Comparison of ENCODE assay signal across 12 cellular contexts in the genomic region with DNA sequence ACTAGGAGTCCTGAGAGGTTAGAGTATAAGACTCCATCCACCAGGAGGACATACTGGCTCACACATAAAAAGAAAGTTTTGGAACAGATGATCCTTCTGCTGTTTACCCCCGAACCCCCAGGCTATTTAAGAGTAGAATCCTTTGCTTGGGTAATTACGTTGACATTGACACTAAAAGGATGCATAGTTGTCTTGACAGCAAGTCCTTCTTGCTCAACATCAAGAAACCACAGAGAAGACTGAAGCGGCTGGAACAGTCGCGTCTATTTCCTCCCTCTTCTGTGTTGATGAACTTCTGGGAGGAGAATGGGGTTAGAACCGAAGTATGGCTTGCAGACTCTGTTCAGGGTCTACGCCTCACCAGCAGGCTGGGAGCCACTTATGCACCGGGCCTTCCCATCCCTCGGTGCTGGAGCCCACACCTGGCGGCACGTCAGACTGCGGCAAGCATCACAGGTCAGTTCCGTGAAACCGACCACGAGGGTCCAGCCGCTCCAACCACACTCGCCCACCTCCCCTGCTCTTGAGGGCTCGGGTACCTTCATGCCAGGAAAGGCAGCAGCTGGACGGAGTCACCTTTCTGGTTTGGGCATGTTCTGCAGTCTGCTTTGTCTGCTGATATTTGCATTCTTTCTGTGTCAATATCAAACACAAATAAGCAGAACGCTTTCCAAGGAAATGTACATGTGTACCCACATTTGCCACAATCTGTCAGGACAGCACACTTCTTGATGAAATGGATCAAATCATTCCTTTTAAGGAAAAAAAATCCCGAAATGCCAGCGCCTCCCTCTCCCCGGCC. TPM values are rescaled to one million over a fixed set of nuclear protein-coding genes. Genes with fewer than 3 reads are reported as not detected.
DNase-seq lines count a peak whose midpoint lies in the region; ATAC-seq and TF ChIP-seq lines count a peak whose summit lies in the region.
"Had no signal": no experiment of that assay in that cellular context is flagged by ENCODE, and none has a peak within 500 bp of the region (broad histone marks: within the 10 kb centered on the region; RNA-seq: fewer than 3 reads in every experiment).

No MANE protein-coding gene starts in this region.

- ATAC-seq in GM18861 (IDR thresholded peaks at IDR 0.05; ENCODE audit: unreplicated experiment) (no peak), HG03469 (IDR thresholded peaks at IDR 0.05; ENCODE audit: unreplicated experiment) (no peak)
- ATAC-seq in natural killer cell treated with Interleukin-12 subunit alpha and Interleukin-12 subunit beta and Interleukin-15 and Interleukin-18, amount 100 ng/mL, for 72 hours = no peak
- ATAC-seq: GM23338 had no signal

- no peaks in the 10 kb centered on the region for H3K27me3 Mint-ChIP-seq in natural killer cell treated with Interleukin-12 subunit alpha and Interleukin-12 subunit beta and Interleukin-15 and Interleukin-18, amount 100 ng/mL, for 72 hours
- H3K27me3 Mint-ChIP-seq: activated naive CD4-positive, alpha-beta T cell treated with anti-CD3 and anti-CD28 coated beads, Interleukin-2, amount 50 U/mL, for 24 hours had no signal

- no peaks in the 10 kb centered on the region for H3K9me3 ChIP-seq in HEK293 (ENCODE audit: control insufficient read depth, insufficient read depth, low read depth, low read length)

- DNase-seq in NCI-H2081 treated with DMSO at 0.1 percent for 48 hours (lab: John Stamatoyannopoulos, UW) (peak; percentile 71), SKM-1 treated with dmso at 0.1 percent for 144 hours (lab: John Stamatoyannopoulos, UW; ENCODE audit: unreplicated experiment) (peak; percentile 78), posterior vena cava (ENCODE audit: low spot score) (peak; percentile 28)
- DNase-seq in natural killer cell treated with Interleukin-12 subunit alpha and Interleukin-12 subunit beta and Interleukin-15 and Interleukin-18, amount 100 ng/mL, for 72 hours (ENCODE audit: low spot score) = no peak
- DNase-seq: activated CD4-positive, alpha-beta memory T cell treated with anti-CD3 and anti-CD28 coated beads for 36 hours; cortex of kidney; NCI-H446 treated with DMSO at 0.1 percent for 48 hours had no signal

- no peaks in the 10 kb centered on the region for H3K36me3 ChIP-seq in HEK293 (ENCODE audit: control insufficient read depth in 2 of 2, insufficient read depth in 1 of 2, low read length in 2 of 2)

- no peak for TF ChIP-seq CTCF in HEK293 (tag by site-specific recombination; IDR thresholded peaks at IDR 0.05)

- POLR2A ChIA-PET in HEK293 (lab: Yijun Ruan, JAX) = no interaction called here

- intact Hi-C loops in posterior vena cava (cut with DNase I) = loop anchor here in 1 of 2 donors (5.0 kb wide), 1 partner anchor 402 kb away; a partner anchor contains a TSS

- no peak overlapping the region for H3K27ac Mint-ChIP-seq in natural killer cell treated with Interleukin-12 subunit alpha and Interleukin-12 subunit beta and Interleukin-15 and Interleukin-18, amount 100 ng/mL, for 72 hours
- H3K27ac Mint-ChIP-seq: activated CD4-positive, alpha-beta memory T cell treated with anti-CD3 and anti-CD28 coated beads for 36 hours; activated naive CD4-positive, alpha-beta T cell treated with anti-CD3 and anti-CD28 coated beads, Interleukin-2, amount 50 U/mL, for 24 hours; GM23338 had no signal

- no peaks in the 10 kb centered on the region for H3K4me1 Mint-ChIP-seq in natural killer cell treated with Interleukin-12 subunit alpha and Interleukin-12 subunit beta and Interleukin-15 and Interleukin-18, amount 100 ng/mL, for 72 hours (ENCODE audit: low read depth in 2 of 2)

- no peak overlapping the region for H3K4me3 Mint-ChIP-seq in natural killer cell treated with Interleukin-12 subunit alpha and Interleukin-12 subunit beta and Interleukin-15 and Interleukin-18, amount 100 ng/mL, for 72 hours
- H3K4me3 Mint-ChIP-seq: activated CD4-positive, alpha-beta memory T cell treated with anti-CD3 and anti-CD28 coated beads for 36 hours; activated naive CD4-positive, alpha-beta T cell treated with anti-CD3 and anti-CD28 coated beads, Interleukin-2, amount 50 U/mL, for 24 hours; GM23338 had no signal

- no peaks in the 10 kb centered on the region for H3K9me3 Mint-ChIP-seq in natural killer cell treated with Interleukin-12 subunit alpha and Interleukin-12 subunit beta and Interleukin-15 and Interleukin-18, amount 100 ng/mL, for 72 hours
- H3K9me3 Mint-ChIP-seq: activated CD4-positive, alpha-beta memory T cell treated with anti-CD3 and anti-CD28 coated beads for 36 hours; activated naive CD4-positive, alpha-beta T cell treated with anti-CD3 and anti-CD28 coated beads, Interleukin-2, amount 50 U/mL, for 24 hours; GM23338 had no signal

- H3K36me3 Mint-ChIP-seq in natural killer cell treated with Interleukin-12 subunit alpha and Interleukin-12 subunit beta and Interleukin-15 and Interleukin-18, amount 100 ng/mL, for 72 hours = no peaks in the 10 kb centered on the region
- H3K36me3 Mint-ChIP-seq: activated CD4-positive, alpha-beta memory T cell treated with anti-CD3 and anti-CD28 coated beads for 36 hours; activated naive CD4-positive, alpha-beta T cell treated with anti-CD3 and anti-CD28 coated beads, Interleukin-2, amount 50 U/mL, for 24 hours had no signal

- no peaks in the 10 kb centered on the region for H3K4me1 ChIP-seq in HEK293 (ENCODE audit: control insufficient read depth, insufficient read depth, low read length)

- H3K4me3 ChIP-seq in HEK293 (ENCODE audit: low read depth, low read length) = no peak overlapping the region
- H3K4me3 ChIP-seq: GM23338 had no signal

- CTCF ChIA-PET in HEK293 (lab: Yijun Ruan, JAX) = interaction anchor here (0.7 to 4.3 kb wide), 10 partner anchors 8 to 217 kb away, joined by 5 to 146 read pairs (median 28); a partner anchor contains a TSS

- H3K27ac ChIP-seq in HEK293 (ENCODE audit: extremely low read depth, low read depth, low read length) = no peak overlapping the region

TF ChIP-seq in HEK293, 187 proteins besides CTCF, POLR2A, EP300 and RAD21:
- TF ChIP-seq YY1 (tag by site-specific recombination; IDR thresholded peaks at IDR 0.05) = no peak
- no peak for TF ChIP-seq ZNF140 (tag by site-specific recombination; IDR thresholded peaks at IDR 0.05)
- TF ChIP-seq, protein P1, sequence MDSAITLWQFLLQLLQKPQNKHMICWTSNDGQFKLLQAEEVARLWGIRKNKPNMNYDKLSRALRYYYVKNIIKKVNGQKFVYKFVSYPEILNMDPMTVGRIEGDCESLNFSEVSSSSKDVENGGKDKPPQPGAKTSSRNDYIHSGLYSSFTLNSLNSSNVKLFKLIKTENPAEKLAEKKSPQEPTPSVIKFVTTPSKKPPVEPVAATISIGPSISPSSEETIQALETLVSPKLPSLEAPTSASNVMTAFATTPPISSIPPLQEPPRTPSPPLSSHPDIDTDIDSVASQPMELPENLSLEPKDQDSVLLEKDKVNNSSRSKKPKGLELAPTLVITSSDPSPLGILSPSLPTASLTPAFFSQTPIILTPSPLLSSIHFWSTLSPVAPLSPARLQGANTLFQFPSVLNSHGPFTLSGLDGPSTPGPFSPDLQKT (IDR thresholded peaks at IDR 0.05; ENCODE audit: borderline replicate concordance, low read depth, low read length) = no peak
- TF ChIP-seq EGR2 (tag by site-specific recombination; IDR thresholded peaks at IDR 0.05; ENCODE audit: low read depth) = no peak
- peak; percentile 57 for TF ChIP-seq ZNF133 (tag by site-specific recombination; IDR thresholded peaks at IDR 0.05)
- TF ChIP-seq ZBTB17 (tag by site-specific recombination; IDR thresholded peaks at IDR 0.05) = no peak
- no peak for TF ChIP-seq ZNF658 (tag by site-specific recombination; IDR thresholded peaks at IDR 0.05)

RNA-seq across cellular contexts. Expression of a gene that starts 42.4 kb away (rescaled TPM):
- 10 to 100 TPM; 48.3 to 55.4 TPM for total RNA-seq in posterior vena cava
- total RNA-seq in natural killer cell treated with Interleukin-12 subunit alpha and Interleukin-12 subunit beta and Interleukin-15 and Interleukin-18, amount 100 ng/mL, for 72 hours = 100 to 1,000 TPM in 1 of 2 donors, 10 to 100 TPM in 1; 96.5 to 119 TPM
